Comparison of ENCODE assay signal across 25 cellular contexts in the genomic region with DNA sequence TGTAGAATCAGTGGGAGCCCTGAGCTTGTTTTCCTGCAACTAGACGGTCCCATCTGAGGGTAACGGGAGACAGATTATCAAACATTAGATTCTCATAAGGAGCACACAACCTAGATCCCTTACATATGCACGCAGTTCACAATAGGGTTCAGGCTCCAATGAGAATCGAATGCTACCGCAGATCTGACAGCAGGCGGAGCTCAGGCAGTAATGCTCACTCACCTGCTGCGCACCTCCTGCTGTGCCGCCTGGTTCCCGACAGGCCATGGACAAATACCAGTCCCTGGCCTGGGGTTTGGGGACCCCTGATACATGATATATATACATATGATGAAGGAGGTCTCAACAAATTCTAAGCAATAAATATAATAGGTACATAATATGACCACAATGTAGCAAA. TPM values are rescaled to one million over a fixed set of nuclear protein-coding genes. Genes with fewer than 3 reads are reported as not detected.
DNase-seq lines count a peak whose midpoint lies in the region; ATAC-seq, FAIRE-seq and TF ChIP-seq lines count a peak whose summit lies in the region.
"Had no signal": no experiment of that assay in that cellular context is flagged by ENCODE, and none has a peak within 500 bp of the region (broad histone marks: within the 10 kb centered on the region; RNA-seq: fewer than 3 reads in every experiment).

No MANE protein-coding gene starts in this region.

- H3K9me3 ChIP-seq in HepG2 (ENCODE audit: low read length) (no peaks in the 10 kb centered on the region), right lobe of liver (no peaks in the 10 kb centered on the region), RWPE2 (ENCODE audit: severe bottlenecking) (no peaks in the 10 kb centered on the region), PC-9 (ENCODE audit: insufficient read depth, low read depth) (no peaks in the 10 kb centered on the region)
- H3K9me3 ChIP-seq in effector memory CD4-positive, alpha-beta T cell (ENCODE audit: control insufficient read depth, low read length): no peaks in the 10 kb centered on the region

- no peak for TF ChIP-seq EP300 in HepG2 (IDR thresholded peaks at IDR 0.05; ENCODE audit: low read depth in 2 of 2, low read length in 2 of 2)
- no peak for TF ChIP-seq EP300 in HepG2 (CRISPR knock-in tag; IDR thresholded peaks at IDR 0.05; ENCODE audit: borderline replicate concordance)

- TF ChIP-seq POLR2A in HepG2 (IDR thresholded peaks at IDR 0.05; ENCODE audit: insufficient read depth in 1 of 2, low read depth in 2 of 2, low read length in 2 of 2) (no peak), right lobe of liver (IDR thresholded peaks at IDR 0.05) (no peak)

- DNase-seq in HepG2 (ENCODE audit: low spot score) (peak; percentile 25), right lobe of liver (no peak), RWPE2 (ENCODE audit: low spot score) (no peak), iPS DF 19.7 (ENCODE audit: low read depth, low spot score) (peak; percentile 17), PC-9 (no peak)
- DNase-seq in effector memory CD4-positive, alpha-beta T cell: no peak
- no peak for DNase-seq in activated naive CD4-positive, alpha-beta T cell (lab: John Stamatoyannopoulos, UW)
- DNase-seq: CD4-positive, alpha-beta memory T cell; DMS153; EL; NCI-H1105 treated with DMSO at 0.1 percent for 48 hours; NCI-H187; NCI-H2107; NCI-H2227 treated with DMSO at 0.1 percent for 48 hours; NCI-H510A treated with DMSO at 0.1 percent for 48 hours; NCI-H82; RPMI8226; SIG-M5 had no signal

- H3K27ac ChIP-seq in HepG2 (ENCODE audit: extremely low read length, insufficient read depth, low read length) (no peak overlapping the region), right lobe of liver (no peak overlapping the region), RWPE2 (ENCODE audit: poor library complexity, severe bottlenecking) (no peak overlapping the region), PC-9 (no peak overlapping the region)
- H3K27ac ChIP-seq in effector memory CD4-positive, alpha-beta T cell (ENCODE audit: insufficient read depth, low read length, poor library complexity, severe bottlenecking): no peak overlapping the region
- H3K27ac ChIP-seq: A549, BLaER1 had no signal

- TF ChIP-seq CTCF in HepG2 (CRISPR knock-in tag; IDR thresholded peaks at IDR 0.05): peak; percentile 57
- TF ChIP-seq CTCF in right lobe of liver (IDR thresholded peaks at IDR 0.05): no peak
- no peak for TF ChIP-seq CTCF in RWPE2 (IDR thresholded peaks at IDR 0.05; ENCODE audit: poor library complexity, severe bottlenecking)
- TF ChIP-seq CTCF in PC-9 (conservative IDR thresholded peaks at IDR 0.05): no peak

- H3K9me2 ChIP-seq in PC-9 (ENCODE audit: insufficient read depth): no peaks in the 10 kb centered on the region

- H3K4me1 ChIP-seq in HepG2 (ENCODE audit: insufficient read depth, low read length): no peaks in the 10 kb centered on the region
- H3K4me1 ChIP-seq in right lobe of liver: no peaks in the 10 kb centered on the region
- no peaks in the 10 kb centered on the region for H3K4me1 ChIP-seq in RWPE2 (ENCODE audit: insufficient read depth, poor library complexity, severe bottlenecking)
- no peaks in the 10 kb centered on the region for H3K4me1 ChIP-seq in PC-9 (replicated peaks; ENCODE audit: insufficient read depth)
- no peaks in the 10 kb centered on the region for H3K4me1 ChIP-seq in effector memory CD4-positive, alpha-beta T cell (ENCODE audit: control insufficient read depth, insufficient read depth, low read length, poor library complexity, severe bottlenecking)
- H3K4me1 ChIP-seq: A549, BLaER1 had no signal

- WGBS in HepG2 (ENCODE audit: low lambda C conversion rate): 2% methylated on average over 9 of the region's 9 CpGs
- WGBS in right lobe of liver (ENCODE audit: insufficient coverage, low coverage, low lambda C conversion rate, missing lambda C conversion rate): 65% methylated on average over 6 of the region's 9 CpGs

- H4K20me1 ChIP-seq in HepG2 (ENCODE audit: insufficient read depth, low read length): no peaks in the 10 kb centered on the region
- H4K20me1 ChIP-seq in PC-9 (ENCODE audit: insufficient read depth): no peaks in the 10 kb centered on the region
- H4K20me1 ChIP-seq: BLaER1 had no signal

- H3K9ac ChIP-seq in HepG2 (ENCODE audit: insufficient read depth, low read depth, low read length): no peak overlapping the region
- H3K9ac ChIP-seq: BLaER1 had no signal

- POLR2A ChIA-PET in HepG2 (lab: Yijun Ruan, JAX) (interaction anchor here (1.4 kb wide), 1 partner anchor 20 kb away, joined by 4 read pairs; a partner anchor contains a TSS), PC-9 (lab: Charles Lee; ENCODE audit: unreplicated experiment) (no interaction called here)

- ATAC-seq in HepG2 (peak; percentile 58; the same call in 2 of the 3 replicates), right lobe of liver (no peak), RWPE2 (ENCODE audit: low read depth) (peak; percentile 38; the same call in 1 of the 3 replicates), HG03521 (IDR thresholded peaks at IDR 0.05; ENCODE audit: unreplicated experiment) (no peak)
- ATAC-seq: A549, SK-N-SH treated with all-trans-retinoic acid at 6 μM for 48 hours had no signal

- intact Hi-C loops in HepG2 (cut with micrococcal nuclease; ENCODE audit: unreplicated experiment): no loop called here
- intact Hi-C loops in right lobe of liver (cut with DNase I): no loop called here
- intact Hi-C loops in PC-9 (cut with micrococcal nuclease; ENCODE audit: unreplicated experiment): no loop called here

- BruUV-seq in HepG2 (replicated peaks; lab: Mats Ljungman, UMichigan) (no TSS peak), PC-9 (replicated peaks; lab: Mats Ljungman, UMichigan) (no TSS peak)

- H2AFZ ChIP-seq in HepG2 (ENCODE audit: low read length): no peak overlapping the region
- no peak overlapping the region for H2AFZ ChIP-seq in PC-9

- H3K4me3 ChIP-seq in HepG2 (replicated peaks in 1 of 3; ENCODE audit: insufficient read depth in 1 of 3, low read depth in 2 of 3, low read length in 3 of 3) (no peak overlapping the region), right lobe of liver (no peak overlapping the region), RWPE2 (ENCODE audit: severe bottlenecking) (no peak overlapping the region), PC-9 (no peak overlapping the region)
- no peak overlapping the region for H3K4me3 ChIP-seq in effector memory CD4-positive, alpha-beta T cell (ENCODE audit: insufficient read depth, low read depth, low read length, poor library complexity, severe bottlenecking)
- H3K4me3 ChIP-seq: A549, BLaER1 had no signal

- H3K4me2 ChIP-seq in HepG2 (ENCODE audit: low read depth, low read length) (no peak overlapping the region), PC-9 (no peak overlapping the region)
- H3K4me2 ChIP-seq: A549, BLaER1 had no signal

- in situ Hi-C loops in HepG2 (cut with HindIII; ENCODE audit: extremely low pct_ligation_motif_present, low pct_unique_long_range_greater_than_20kb): no loop called here

- H3K36me3 ChIP-seq in HepG2 (replicated peaks in 1 of 2; ENCODE audit: control insufficient read depth in 1 of 2, insufficient read depth in 2 of 2, low read length in 2 of 2): no peaks in the 10 kb centered on the region
- H3K36me3 ChIP-seq in right lobe of liver: no peaks in the 10 kb centered on the region
- H3K36me3 ChIP-seq in RWPE2 (ENCODE audit: low read depth): no peaks in the 10 kb centered on the region
- H3K36me3 ChIP-seq in PC-9 (ENCODE audit: low read depth): no peaks in the 10 kb centered on the region
- no peaks in the 10 kb centered on the region for H3K36me3 ChIP-seq in effector memory CD4-positive, alpha-beta T cell (ENCODE audit: control insufficient read depth, insufficient read depth, low read length)
- H3K36me3 ChIP-seq: BLaER1 had no signal

- H3F3A ChIP-seq in PC-9 (ENCODE audit: insufficient read depth, low read depth): no peaks in the 10 kb centered on the region

- H3K79me2 ChIP-seq in HepG2 (ENCODE audit: insufficient read depth, low read length) (no peaks in the 10 kb centered on the region), PC-9 (ENCODE audit: low read depth) (no peaks in the 10 kb centered on the region)

- CTCF ChIA-PET in HepG2 (lab: Yijun Ruan, JAX; ENCODE audit: low intra/inter-chr PET ratio, low total read pairs): no interaction called here
- CTCF ChIA-PET in PC-9 (lab: Charles Lee): no interaction called here

- peaks cover 6 to 44% of the 10 kb centered on the region in 2 experiments; a peak in 4 of 5 replicates for H3K27me3 ChIP-seq in HepG2 (ENCODE audit: control insufficient read depth in 1 of 2, insufficient read depth in 2 of 2, low read length in 2 of 2)
- peaks cover 3 to 4% of the 10 kb centered on the region in 2 donors for H3K27me3 ChIP-seq in right lobe of liver
- H3K27me3 ChIP-seq in RWPE2 (ENCODE audit: insufficient read depth, poor library complexity, severe bottlenecking): peaks cover 37% of the 10 kb centered on the region
- peaks cover 74% of the 10 kb centered on the region for H3K27me3 ChIP-seq in PC-9 (ENCODE audit: insufficient read depth, low read depth)
- no peaks in the 10 kb centered on the region for H3K27me3 ChIP-seq in effector memory CD4-positive, alpha-beta T cell (replicated peaks; ENCODE audit: control insufficient read depth, insufficient read depth, low read length, poor library complexity, severe bottlenecking)
- H3K27me3 ChIP-seq: BLaER1 had no signal

- TF ChIP-seq RAD21 in HepG2 (CRISPR knock-in tag; IDR thresholded peaks at IDR 0.05): no peak

- no peak for FAIRE-seq in HepG2 (lab: Jason Lieb, UNC)
- FAIRE-seq: A549, GM12891, GM18507, H54 had no signal

RNA-seq across cellular contexts. Expression of a gene that starts 19.7 kb away (rescaled TPM):
- total RNA-seq in HepG2 (2016; rRNA removed; fragmentation: Illumina TruSeq; extraction: Trizol) (41.3 and 42.9 TPM in 2 replicates), right lobe of liver (10 to 100 TPM; 30.5 to 45.7 (median 32.2) TPM), PC-9 (2021) (17.4 and 19.3 TPM in 2 replicates)
- 15.1 and 27.5 TPM in 2 replicates for total RNA-seq in HepG2 (2016; cell fraction: cytosol; rRNA removed; fragmentation: Illumina TruSeq; extraction: Trizol; ENCODE audit: low read depth)
- total RNA-seq in HepG2 (2016; cell fraction: insoluble cytoplasmic fraction; rRNA removed; fragmentation: Illumina TruSeq; extraction: Trizol): 40.6 and 42.9 TPM in 2 replicates
- total RNA-seq in HepG2 (2016; cell fraction: membrane; rRNA removed; fragmentation: Illumina TruSeq; extraction: Trizol): 42.0 and 47.5 TPM in 2 replicates
- 23.9 and 25.7 TPM in 2 replicates for total RNA-seq in HepG2 (2016; cell fraction: nucleus; rRNA removed; fragmentation: Illumina TruSeq; extraction: Trizol)
- polyA plus RNA-seq in HepG2 (2011; rRNA removed): 20.1 and 22.2 TPM in 2 replicates
- 29.6 and 31.2 TPM in 2 replicates for polyA plus RNA-seq in HepG2 (2011; cell fraction: cytosol; rRNA removed)
- polyA plus RNA-seq in HepG2 (2011; cell fraction: nucleus; rRNA removed): 12.6 and 15.2 TPM in 2 replicates
- 17.0 and 17.5 TPM in 2 replicates for polyA plus RNA-seq in HepG2 (2012)
- 24.1 and 40.1 TPM in 2 replicates for polyA plus RNA-seq in HepG2 (2016; cell fraction: cytosol; fragmentation: Illumina TruSeq; extraction: Trizol; ENCODE audit: low read depth)
- polyA plus RNA-seq in HepG2 (2016; cell fraction: insoluble cytoplasmic fraction; fragmentation: Illumina TruSeq; extraction: Trizol; ENCODE audit: low read depth): 40.1 and 44.7 TPM in 2 replicates
- 35.5 and 47.5 TPM in 2 replicates for polyA plus RNA-seq in HepG2 (2016; cell fraction: membrane; fragmentation: Illumina TruSeq; extraction: Trizol; ENCODE audit: low read depth)
- polyA plus RNA-seq in HepG2 (2016; cell fraction: nucleus; fragmentation: Illumina TruSeq; extraction: Trizol; ENCODE audit: insufficient read depth, low read depth): 41.8 TPM in 2 replicates
- polyA minus RNA-seq in HepG2 (2011; rRNA and poly(A)+ RNA removed; ENCODE audit: low replicate concordance): 24.8 and 45.0 TPM in 2 replicates
- polyA minus RNA-seq in HepG2 (2011; cell fraction: cytosol; rRNA and poly(A)+ RNA removed): 8.2 and 10.0 TPM in 2 replicates
- 12.9 and 17.4 TPM in 2 replicates for polyA minus RNA-seq in HepG2 (2011; cell fraction: nucleus; rRNA and poly(A)+ RNA removed)

RNA-seq across cellular contexts. Expression of a gene that starts 50.2 kb away (rescaled TPM):
- total RNA-seq in HepG2 (2016; rRNA removed; fragmentation: Illumina TruSeq; extraction: Trizol) (0.04 and 0.06 TPM in 2 replicates), right lobe of liver (under 1 TPM in 2 of 6 experiments, not detected in 4; 0.07 to 0.13 TPM), PC-9 (2021) (not detected in 2 replicates)
- not detected in 2 replicates for total RNA-seq in HepG2 (2016; cell fraction: cytosol; rRNA removed; fragmentation: Illumina TruSeq; extraction: Trizol; ENCODE audit: low read depth)
- 0.04 TPM in 1 of 2 replicates, not detected in the other for total RNA-seq in HepG2 (2016; cell fraction: insoluble cytoplasmic fraction; rRNA removed; fragmentation: Illumina TruSeq; extraction: Trizol)
- 0.03 and 0.07 TPM in 2 replicates for total RNA-seq in HepG2 (2016; cell fraction: membrane; rRNA removed; fragmentation: Illumina TruSeq; extraction: Trizol)
- not detected in 2 replicates for total RNA-seq in HepG2 (2016; cell fraction: nucleus; rRNA removed; fragmentation: Illumina TruSeq; extraction: Trizol)
- polyA plus RNA-seq in HepG2 (2011; rRNA removed): 0.03 and 0.12 TPM in 2 replicates
- polyA plus RNA-seq in HepG2 (2011; cell fraction: cytosol; rRNA removed): 0.03 TPM in 2 replicates
- 0.11 and 0.14 TPM in 2 replicates for polyA plus RNA-seq in HepG2 (2011; cell fraction: nucleus; rRNA removed)
- 0.04 TPM in 1 of 2 replicates, not detected in the other for polyA plus RNA-seq in HepG2 (2012)
- polyA plus RNA-seq in HepG2 (2016; cell fraction: cytosol; fragmentation: Illumina TruSeq; extraction: Trizol; ENCODE audit: low read depth): 0.28 TPM in 1 of 2 replicates, not detected in the other
- polyA plus RNA-seq in HepG2 (2016; cell fraction: insoluble cytoplasmic fraction; fragmentation: Illumina TruSeq; extraction: Trizol; ENCODE audit: low read depth): 0.05 and 0.10 TPM in 2 replicates
- 0.07 TPM in 1 of 2 replicates, not detected in the other for polyA plus RNA-seq in HepG2 (2016; cell fraction: membrane; fragmentation: Illumina TruSeq; extraction: Trizol; ENCODE audit: low read depth)
- polyA plus RNA-seq in HepG2 (2016; cell fraction: nucleus; fragmentation: Illumina TruSeq; extraction: Trizol; ENCODE audit: insufficient read depth, low read depth): 0.95 TPM in 1 of 2 replicates, not detected in the other
- 0.30 TPM in 1 of 2 replicates, not detected in the other for polyA minus RNA-seq in HepG2 (2011; rRNA and poly(A)+ RNA removed; ENCODE audit: low replicate concordance)
- not detected in 2 replicates for polyA minus RNA-seq in HepG2 (2011; cell fraction: cytosol; rRNA and poly(A)+ RNA removed)
- polyA minus RNA-seq in HepG2 (2011; cell fraction: nucleus; rRNA and poly(A)+ RNA removed): 0.12 TPM in 1 of 2 replicates, not detected in the other

Comparison
In these comparisons a context has a peak if more than half of its experiments do, and no peak if none do; other contexts are left out.
1. ATAC-seq: peak in HepG2 (single experiment) and RWPE2 (single experiment); none in right lobe of liver (0 of 4) and HG03521 (single experiment).
2. DNase-seq: peak in HepG2 (single experiment) and iPS DF 19.7 (single experiment); none in right lobe of liver (0 of 3), RWPE2 (single experiment), PC-9 (0 of 2), effector memory CD4-positive, alpha-beta T cell (0 of 3) and activated naive CD4-positive, alpha-beta T cell (0 of 4).